9 cellular contexts compared by ENCODE assay signal in genomic region chr7:98869374-98870070, GRCh38. TPM values are rescaled to one million over a fixed set of nuclear protein-coding genes. Genes with fewer than 3 reads are reported as not detected.
DNase-seq lines count a peak whose midpoint lies in the region; ATAC-seq and TF ChIP-seq lines count a peak whose summit lies in the region.
"Had no signal": no experiment of that assay in that cellular context is flagged by ENCODE, and none has a peak within 500 bp of the region (broad histone marks: within the 10 kb centered on the region; RNA-seq: fewer than 3 reads in every experiment).

Gene TMEM130 (minus strand): TSS chr7:98870014. CDS start chr7:98869861, 153 bp downstream.

- H3K27me3 Mint-ChIP-seq in effector memory CD8-positive, alpha-beta T cell, result peaks cover 22 to 26% of the 10 kb centered on the region in 2 donors

- no peaks in the 10 kb centered on the region for H3K79me2 ChIP-seq in Karpas-422 (ENCODE audit: low read length)

- peak within 1 kb of the TSS; percentile 74 to 80 for H3K4me3 Mint-ChIP-seq in effector memory CD8-positive, alpha-beta T cell

- H3K4me3 ChIP-seq in GM06990 (replicated peaks; ENCODE audit: low read depth, low read length) (peak within 1 kb of the TSS; percentile 49), Karpas-422 (ENCODE audit: low read length) (peak within 1 kb of the TSS; percentile 67), lower leg skin (ENCODE audit: low read depth, poor library complexity, severe bottlenecking) (no peak within 1 kb of the TSS)

- no peaks in the 10 kb centered on the region for H3K36me3 Mint-ChIP-seq in effector memory CD8-positive, alpha-beta T cell (ENCODE audit: insufficient read depth)

- DNase-seq in GM06990 (ENCODE audit: extremely low read depth, insufficient read length), result no peak
- DNase-seq in Karpas-422, result no peak
- no peak for DNase-seq in effector memory CD8-positive, alpha-beta T cell
- no peak for DNase-seq in omental fat pad (ENCODE audit: low spot score)
- DNase-seq in NCI-H1930 (lab: John Stamatoyannopoulos, UW), result no peak
- DNase-seq in lower leg skin (ENCODE audit: low spot score in 2 of 2), result no peak
- DNase-seq in MV-4-11 (lab: John Stamatoyannopoulos, UW), result no peak

- no peaks in the 10 kb centered on the region for H4K20me1 ChIP-seq in Karpas-422 (ENCODE audit: insufficient read depth, low read depth, low read length)

- peaks cover 59% of the 10 kb centered on the region for H3K4me1 ChIP-seq in Karpas-422 (ENCODE audit: low read length)

- H3K27ac Mint-ChIP-seq in effector memory CD8-positive, alpha-beta T cell, result peak within 1 kb of the TSS in 1 of 2 donors; percentile 39

- no peaks in the 10 kb centered on the region for H3K9me3 ChIP-seq in Karpas-422 (ENCODE audit: low read length)

- WGBS in lower leg skin, 2 donors, result 8 to 9% methylated on average over 19 to 31 of the region's 76 CpGs

- H3K9me3 Mint-ChIP-seq in effector memory CD8-positive, alpha-beta T cell, result no peaks in the 10 kb centered on the region

- peak; percentile 35 for ATAC-seq in effector memory CD8-positive, alpha-beta T cell (replicated peaks)
- ATAC-seq in omental fat pad (ENCODE audit: low FRiP score) (peak; percentile 37), HG03439 (IDR thresholded peaks at IDR 0.05; ENCODE audit: unreplicated experiment) (no peak)

- intact Hi-C loops in lower leg skin (cut with DNase I; ENCODE audit: low total_unique reads), result no loop called here

- TF ChIP-seq POLR2A in lower leg skin (IDR thresholded peaks at IDR 0.05), result no peak

- peak within 1 kb of the TSS; percentile 81 for H3K4me2 ChIP-seq in Karpas-422 (ENCODE audit: low read depth, low read length, poor library complexity, severe bottlenecking)

- H3K27ac ChIP-seq in Karpas-422 (ENCODE audit: low read length), result peak within 1 kb of the TSS; percentile 92

- H3K36me3 ChIP-seq in GM06990 (ENCODE audit: control insufficient read depth, insufficient read depth, low read length) (no peaks in the 10 kb centered on the region), Karpas-422 (ENCODE audit: insufficient read depth, low read length) (no peaks in the 10 kb centered on the region)

- H3K9ac ChIP-seq in Karpas-422 (ENCODE audit: low read length), result peak within 1 kb of the TSS; percentile 75

- TF ChIP-seq CTCF in GM06990 (IDR thresholded peaks at IDR 0.05; ENCODE audit: insufficient read depth, low read length, poor library complexity, severe bottlenecking), result no peak
- TF ChIP-seq CTCF in omental fat pad (IDR thresholded peaks at IDR 0.05), result no peak
- no peak for TF ChIP-seq CTCF in lower leg skin (IDR thresholded peaks at IDR 0.05)

- no peaks in the 10 kb centered on the region for H3K9me2 ChIP-seq in Karpas-422 (replicated peaks; ENCODE audit: insufficient read depth, low read length)

- H3K27me3 ChIP-seq in GM06990 (replicated peaks; ENCODE audit: control insufficient read depth, insufficient read depth, low read length) (peaks cover 2% of the 10 kb centered on the region; the same call in 1 of the 2 replicates), Karpas-422 (ENCODE audit: low read length) (no peaks in the 10 kb centered on the region)

- peaks cover 0 to 9% of the 10 kb centered on the region in 2 donors for H3K4me1 Mint-ChIP-seq in effector memory CD8-positive, alpha-beta T cell (ENCODE audit: low read depth in 2 of 2)

- peak within 1 kb of the TSS; percentile 94 for H2AFZ ChIP-seq in Karpas-422 (ENCODE audit: low read length)

RNA-seq across cellular contexts. Expression of gene TMEM130, which starts in this region (rescaled TPM):
- total RNA-seq in Karpas-422 (2014; rRNA removed; shearing (Covaris generic); ENCODE audit: low replicate concordance), result 0.40 TPM in 1 of 2 replicates, not detected in the other
- total RNA-seq in omental fat pad (under 1 TPM in 2 of 4 donors, not detected in 2; 0.19 to 0.24 TPM), lower leg skin (1 to 10 TPM in 1 of 4 donors, under 1 TPM in 1, not detected in 2; 0.10 to 3.4 TPM)
- total RNA-seq: myocyte had no signal

Comparison
In these comparisons a context has a peak if more than half of its experiments do, and no peak if none do; other contexts are left out.
1. Peak in ATAC-seq in omental fat pad; RNA of the gene not detected or under 1 TPM.